1 cellular context compared by ENCODE assay signal in genomic region chr18:2994603-2995432, GRCh38.
TF ChIP-seq lines count a peak whose summit lies in the region.

No MANE protein-coding gene starts in this region.

TF ChIP-seq in HCT116, 20 proteins besides CTCF, POLR2A, EP300 and RAD21:
- TF ChIP-seq JUND (IDR thresholded peaks at IDR 0.05): no peak
- no peak for TF ChIP-seq MAX (IDR thresholded peaks at IDR 0.05)
- no peak for TF ChIP-seq EZH2phosphoT487 (IDR thresholded peaks at IDR 0.05; ENCODE audit: borderline replicate concordance)
- TF ChIP-seq TCF7L2 (IDR thresholded peaks at IDR 0.05; ENCODE audit: borderline replicate concordance, extremely low read depth, insufficient read depth, insufficient read length): no peak
- no peak for TF ChIP-seq POLR2AphosphoS5 (IDR thresholded peaks at IDR 0.05; ENCODE audit: low read depth, low read length)
- no peak for TF ChIP-seq ZFX (IDR thresholded peaks at IDR 0.05)
- TF ChIP-seq ZBTB33 (IDR thresholded peaks at IDR 0.05; ENCODE audit: extremely low read depth, insufficient replicate concordance, low read length): no peak
- TF ChIP-seq SRF (IDR thresholded peaks at IDR 0.05; ENCODE audit: low read depth): no peak
